11 cellular contexts compared by ENCODE assay signal in genomic region chr17:45287526-45288264, GRCh38. TPM values are rescaled to one million over a fixed set of nuclear protein-coding genes. Genes with fewer than 3 reads are reported as not detected.
DNase-seq lines count a peak whose midpoint lies in the region; ATAC-seq, FAIRE-seq and TF ChIP-seq lines count a peak whose summit lies in the region.
"Had no signal": no experiment of that assay in that cellular context is flagged by ENCODE, and none has a peak within 500 bp of the region (broad histone marks: within the 10 kb centered on the region; RNA-seq: fewer than 3 reads in every experiment).

No MANE protein-coding gene starts in this region.

- 55 to 62% methylated on average over 7 of the region's 7 CpGs for WGBS in pancreas, 2 donors

- H3K9me3 Mint-ChIP-seq in brain: no peaks in the 10 kb centered on the region
- H3K9me3 Mint-ChIP-seq: activated T-helper 2 cell treated with anti-CD3 and anti-CD28 coated beads, Interferon-gamma antibody, Interleukin-2, Interleukin-4, amounts not matched to agents 10 μg/mL and 5 μg/mL and 100 μg/mL, durations not matched to agents 14 hours and 24 hours and 36 hours; mesothelial cell of epicardium had no signal

- peaks cover 44% of the 10 kb centered on the region for H3K36me3 Mint-ChIP-seq in brain

- DNase-seq in DMS79 treated with DMSO at 0.1 percent for 48 hours (lab: John Stamatoyannopoulos, UW) (peak; percentile 76), NCI-H1694 (lab: John Stamatoyannopoulos, UW) (peak; percentile 88), pancreas (peak in 1 of 6 donors; percentile 22)
- no peak for DNase-seq in activated CD4-positive, CD25-positive, alpha-beta regulatory T cell treated with anti-CD3 and anti-CD28 coated beads, Interleukin-2, amount 50 U/mL, for 72 hours
- no peak for DNase-seq in stimulated activated CD4-positive, alpha-beta T cell treated with anti-CD3 and anti-CD28 coated beads, Interleukin-15, amount 100 ng/mL, for 24 hours
- DNase-seq: spleen had no signal

- peaks cover 44 to 49% (median 48%) of the 10 kb centered on the region in 3 donors for H3K4me1 ChIP-seq in pancreas

- intact Hi-C loops in pancreas (cut with DNase I): no loop called here

- H3K27ac Mint-ChIP-seq in brain: peak overlapping the region; percentile 53 to 99 (median 97)
- H3K27ac Mint-ChIP-seq: mesothelial cell of epicardium had no signal

- H3K27me3 Mint-ChIP-seq in brain: no peaks in the 10 kb centered on the region

- peak overlapping the region in 1 of 5 experiments; percentile 22 for H3K4me3 Mint-ChIP-seq in brain
- H3K4me3 Mint-ChIP-seq: mesothelial cell of epicardium had no signal

- TF ChIP-seq CTCF in brain (conservative IDR thresholded peaks at IDR 0.05) (no peak), pancreas (IDR thresholded peaks at IDR 0.05) (no peak)

- H3K27ac ChIP-seq in pancreas: peak overlapping the region in 2 of 4 donors; percentile 5 to 20

- H3K36me3 ChIP-seq in pancreas: peaks cover 0 to 48% (median 18%) of the 10 kb centered on the region in 3 donors

- H3K9me3 ChIP-seq in pancreas: no peaks in the 10 kb centered on the region
- H3K9me3 ChIP-seq: spleen had no signal

- H3K4me3 ChIP-seq in pancreas: no peak overlapping the region
- H3K4me3 ChIP-seq: spleen had no signal

- ATAC-seq in pancreas (peak in 3 of 4 donors; percentile 4 to 34 (median 26)), HG02571 (IDR thresholded peaks at IDR 0.05; ENCODE audit: unreplicated experiment) (no peak)

- H3K27me3 ChIP-seq in pancreas: no peaks in the 10 kb centered on the region
- H3K27me3 ChIP-seq: spleen had no signal

- FAIRE-seq in pancreas (lab: Jason Lieb, UNC): no peak
- FAIRE-seq: colon had no signal

- H3K4me1 Mint-ChIP-seq in brain: peaks cover 68% of the 10 kb centered on the region

RNA-seq across cellular contexts. Expression of gene SPATA32, which starts 25.8 kb away (rescaled TPM):
- polyA plus RNA-seq in brain (ENCODE audit: insufficient read depth, low read depth, low replicate concordance) (not detected), pancreas (under 1 TPM; 0.07 to 0.19 TPM)
- under 1 TPM in 2 of 6 donors, not detected in 4; 0.12 to 0.14 TPM for total RNA-seq in pancreas
- total RNA-seq: mesothelial cell of epicardium had no signal

RNA-seq across cellular contexts. Expression of gene MAP3K14, which starts 29.1 kb away (rescaled TPM):
- polyA plus RNA-seq in brain (ENCODE audit: insufficient read depth, low read depth, low replicate concordance): 6.8 TPM
- 10 to 100 TPM in 1 of 6 donors, 1 to 10 TPM in 5; 6.1 to 16.4 (median 7.3) TPM for total RNA-seq in pancreas
- 10 to 100 TPM; 13.2 to 16.2 TPM for polyA plus RNA-seq in pancreas

Comparison
In these comparisons a context has a peak if more than half of its experiments do, and no peak if none do; other contexts are left out.
1. DNase-seq: peak in DMS79 treated with DMSO at 0.1 percent for 48 hours (single experiment) and NCI-H1694 (single experiment); none in activated CD4-positive, CD25-positive, alpha-beta regulatory T cell treated with anti-CD3 and anti-CD28 coated beads, Interleukin-2, amount 50 U/mL, for 72 hours (single experiment) and stimulated activated CD4-positive, alpha-beta T cell treated with anti-CD3 and anti-CD28 coated beads, Interleukin-15, amount 100 ng/mL, for 24 hours (single experiment).